In genomic region chr4:167831853-167832252, GRCh38 we compare ENCODE assay signal across 26 cellular contexts.
"Had no signal": no experiment of that assay in that cellular context is flagged by ENCODE, and none has a peak within 500 bp of the region (broad histone marks: within the 10 kb centered on the region; RNA-seq: fewer than 3 reads in every experiment).

No MANE protein-coding gene starts in this region.

- H3K4me3 ChIP-seq: Peyer's patch, SJSA1 had no signal

- H3K4me1 ChIP-seq: Peyer's patch, SJSA1 had no signal

- H3K4me3 Mint-ChIP-seq: activated CD8-positive, alpha-beta memory T cell treated with anti-CD3 and anti-CD28 coated beads, Interleukin-2, amount 10 ng/mL, durations not matched to agents 7 days and 5 days; activated naive CD8-positive, alpha-beta T cell treated with anti-CD3 and anti-CD28 coated beads, Interleukin-2, amount 50 U/mL, for 24 hours; activated T-cell treated with anti-CD3 and anti-CD28 coated beads, Interleukin-2, amount 50 U/mL, for 24 hours; activated T-helper 1 cell treated with anti-CD3 and anti-CD28 coated beads, Interleukin-12 subunit alpha, Interleukin-12 subunit beta, Interleukin-2, Interleukin-4 antibody, amounts not matched to agents 30 ng/mL and 10 ng/mL and 1 ng/mL, durations not matched to agents 14 hours and 24 hours and 36 hours had no signal

- H3K36me3 ChIP-seq: Peyer's patch, SJSA1 had no signal

- H3K27ac ChIP-seq: Peyer's patch, SJSA1 had no signal

- H3K9me3 Mint-ChIP-seq: activated naive CD8-positive, alpha-beta T cell treated with anti-CD3 and anti-CD28 coated beads, Interleukin-2, amount 50 U/mL, for 24 hours; activated T-cell treated with anti-CD3 and anti-CD28 coated beads, Interleukin-2, amount 50 U/mL, for 24 hours; activated T-helper 1 cell treated with anti-CD3 and anti-CD28 coated beads, Interleukin-12 subunit alpha, Interleukin-12 subunit beta, Interleukin-2, Interleukin-4 antibody, amounts not matched to agents 30 ng/mL and 10 ng/mL and 1 ng/mL, durations not matched to agents 14 hours and 24 hours and 36 hours had no signal

- H3K36me3 Mint-ChIP-seq: activated CD8-positive, alpha-beta memory T cell treated with anti-CD3 and anti-CD28 coated beads, Interleukin-2, amount 10 ng/mL, durations not matched to agents 7 days and 5 days; activated naive CD4-positive, alpha-beta T cell treated with anti-CD3 and anti-CD28 coated beads, Interleukin-2, amount 50 U/mL, for 72 hours had no signal

- H3K27me3 Mint-ChIP-seq: activated CD8-positive, alpha-beta memory T cell treated with anti-CD3 and anti-CD28 coated beads, Interleukin-2, amount 10 ng/mL, durations not matched to agents 7 days and 5 days; activated naive CD8-positive, alpha-beta T cell treated with anti-CD3 and anti-CD28 coated beads, Interleukin-2, amount 50 U/mL, for 24 hours; activated T-cell treated with anti-CD3 and anti-CD28 coated beads, Interleukin-2, amount 50 U/mL, for 24 hours had no signal

- H3K9me3 ChIP-seq: Peyer's patch, SJSA1 had no signal

- H3K4me1 Mint-ChIP-seq: activated CD8-positive, alpha-beta memory T cell treated with anti-CD3 and anti-CD28 coated beads, Interleukin-2, amount 10 ng/mL, durations not matched to agents 7 days and 5 days; activated naive CD8-positive, alpha-beta T cell treated with anti-CD3 and anti-CD28 coated beads, Interleukin-2, amount 50 U/mL, for 24 hours had no signal

- H3K27ac Mint-ChIP-seq: activated CD8-positive, alpha-beta memory T cell treated with anti-CD3 and anti-CD28 coated beads, Interleukin-2, amount 10 ng/mL, durations not matched to agents 7 days and 5 days; activated naive CD4-positive, alpha-beta T cell treated with anti-CD3 and anti-CD28 coated beads, Interleukin-2, amount 50 U/mL, for 72 hours; activated naive CD8-positive, alpha-beta T cell treated with anti-CD3 and anti-CD28 coated beads, Interleukin-2, amount 50 U/mL, for 24 hours; activated T-cell treated with anti-CD3 and anti-CD28 coated beads, Interleukin-2, amount 50 U/mL, for 24 hours; activated T-helper 1 cell treated with anti-CD3 and anti-CD28 coated beads, Interleukin-12 subunit alpha, Interleukin-12 subunit beta, Interleukin-2, Interleukin-4 antibody, amounts not matched to agents 30 ng/mL and 10 ng/mL and 1 ng/mL, durations not matched to agents 14 hours and 24 hours and 36 hours had no signal

- ATAC-seq: activated CD4-positive, CD25-positive, alpha-beta regulatory T cell treated with anti-CD3 and anti-CD28 coated beads, Interleukin-2, amount 50 U/mL, for 24 hours; activated CD8-positive, alpha-beta memory T cell treated with anti-CD3 and anti-CD28 coated beads, Interleukin-2, amount 10 ng/mL, durations not matched to agents 7 days and 5 days; activated naive CD4-positive, alpha-beta T cell treated with anti-CD3 and anti-CD28 coated beads, Interleukin-2, amount 50 U/mL, for 72 hours; activated naive CD8-positive, alpha-beta T cell treated with anti-CD3 and anti-CD28 coated beads, Interleukin-2, amount 50 U/mL, for 24 hours; SK-N-SH treated with all-trans-retinoic acid at 6 μM for 48 hours had no signal

- DNase-seq: activated CD4-positive, alpha-beta T cell treated with anti-CD3 and anti-CD28 coated beads for 48 hours; activated CD4-positive, alpha-beta T cell treated with anti-CD3 and anti-CD28 coated beads, Interleukin-2, amount 50 U/mL, for 4 hours; activated CD8-positive, alpha-beta memory T cell treated with anti-CD3 and anti-CD28 coated beads, Interleukin-2, amount 10 ng/mL, durations not matched to agents 7 days and 5 days; activated effector memory CD4-positive, alpha-beta T cell treated with Interleukin-2 at 50 U/mL for 16 hours; activated naive CD4-positive, alpha-beta T cell treated with Interleukin-2 at 50 U/mL for 16 hours; activated naive CD8-positive, alpha-beta T cell treated with anti-CD3 and anti-CD28 coated beads, Interleukin-2, amount 50 U/mL, for 24 hours; activated T-cell treated with anti-CD3 and anti-CD28 coated beads, Interleukin-2, amount 50 U/mL, for 24 hours; anterior cingulate cortex; central memory CD4-positive, alpha-beta T cell; Kasumi-1; KBM-7; NCI-H1092; NCI-H1417 treated with DMSO at 0.1 percent for 48 hours; NCI-H1694 treated with DMSO at 0.1 percent for 48 hours; NCI-H2029 treated with DMSO at 0.1 percent for 48 hours; NCI-H345; NCI-H510A treated with DMSO at 0.1 percent for 48 hours; NCI-H69; Peyer's patch; SHP77; SW 1271 had no signal

- H3K27me3 ChIP-seq: Peyer's patch had no signal
